In genomic region chr12:110266980-110267620, GRCh38 we compare ENCODE assay signal across 8 cellular contexts. TPM values are rescaled to one million over a fixed set of nuclear protein-coding genes. Genes with fewer than 3 reads are reported as not detected.
DNase-seq lines count a peak whose midpoint lies in the region; ATAC-seq and TF ChIP-seq lines count a peak whose summit lies in the region.

No MANE protein-coding gene starts in this region.

- no peak for TF ChIP-seq CTCF in RWPE1 (conservative IDR thresholded peaks at IDR 0.05; ENCODE audit: low read depth)

- ATAC-seq in Right ventricle myocardium superior (ENCODE audit: poor library complexity) (peak; percentile 37), GM21423 (IDR thresholded peaks at IDR 0.05; ENCODE audit: unreplicated experiment) (no peak), HG03280 (IDR thresholded peaks at IDR 0.05; ENCODE audit: unreplicated experiment) (no peak)

- CTCF ChIA-PET in RWPE1 (lab: Yijun Ruan, JAX), result no interaction called here

- DNase-seq in HT-29 (ENCODE audit: low spot score), result peak; percentile 49
- no peak for DNase-seq in RWPE1 (ENCODE audit: low spot score)
- no peak for DNase-seq in Right ventricle myocardium superior
- DNase-seq in stromal cell of bone marrow (ENCODE audit: low read depth), result peak; percentile 68
- no peak for DNase-seq in UCSD-AML1 (lab: John Stamatoyannopoulos, UW; ENCODE audit: unreplicated experiment)
- DNase-seq in SKM-1 treated with dmso at 0.1 percent for 144 hours (lab: John Stamatoyannopoulos, UW; ENCODE audit: unreplicated experiment), result no peak

- H3K27ac ChIP-seq in RWPE1, result peak overlapping the region; percentile 93

- POLR2A ChIA-PET in RWPE1 (lab: Yijun Ruan, JAX; ENCODE audit: low non-redundant PET), result interaction anchor here (1.0 kb wide), 1 partner anchor 13 kb away, joined by 3 read pairs; no protein-coding TSS in a partner anchor

- intact Hi-C loops in Right ventricle myocardium superior (cut with DNase I), result no loop called here

RNA-seq across cellular contexts. Expression of gene ATP2A2, which starts 13.9 kb away (rescaled TPM):
- 113 and 123 TPM in 2 replicates for total RNA-seq in HT-29 (2014; rRNA removed; shearing (Covaris generic))
- 3,087 TPM for total RNA-seq in Right ventricle myocardium superior

Comparison
In these comparisons a context has a peak if more than half of its experiments do, and no peak if none do; other contexts are left out.
1. DNase-seq: peak in HT-29 (single experiment) and stromal cell of bone marrow (single experiment); none in RWPE1 (single experiment), Right ventricle myocardium superior (single experiment), UCSD-AML1 (single experiment) and SKM-1 treated with dmso at 0.1 percent for 144 hours (single experiment).
2. RNA of gene ATP2A2, which starts 13.9 kb away (total RNA-seq): 3,087 TPM in Right ventricle myocardium superior (single experiment); 113 to 123 TPM in HT-29; every median in the first group is over 10 times any median in the second.